ENCODE assay signal across 8 cellular contexts in the genomic region with DNA sequence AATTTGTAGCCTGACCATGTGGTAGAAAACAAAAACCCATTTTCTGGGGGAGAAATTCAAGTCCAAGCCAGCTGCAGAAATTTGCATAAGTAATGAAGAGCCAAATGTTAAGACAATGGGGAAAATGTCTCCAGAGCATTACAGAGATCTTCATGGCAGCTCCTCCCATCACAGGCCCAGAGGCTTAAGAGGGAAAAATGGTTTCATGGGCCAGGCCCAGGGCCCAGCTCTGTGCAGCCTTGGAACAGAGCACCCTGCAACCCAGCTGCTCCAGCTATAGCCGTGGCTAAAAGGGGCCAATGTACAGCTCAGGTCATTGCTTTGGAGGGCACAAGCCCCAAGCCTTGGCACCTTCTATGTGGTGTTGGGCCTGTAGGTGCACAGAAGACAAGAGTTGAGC.
"Had no signal": no experiment of that assay in that cellular context is flagged by ENCODE, and none has a peak within 500 bp of the region (broad histone marks: within the 10 kb centered on the region; RNA-seq: fewer than 3 reads in every experiment).

No MANE protein-coding gene starts in this region.

- H3K27ac ChIP-seq: HL-60, KMS-11 had no signal

- DNase-seq: IMR-90, Karpas-422, KBM-7, KG1 had no signal

- ATAC-seq: HepG2 had no signal

- H3K9ac ChIP-seq: KMS-11 had no signal

- H3K4me2 ChIP-seq: KMS-11 had no signal

- FAIRE-seq: HepG2, HTR-8/SVneo had no signal
